Comparison of ENCODE assay signal across 22 cellular contexts in the genomic region with DNA sequence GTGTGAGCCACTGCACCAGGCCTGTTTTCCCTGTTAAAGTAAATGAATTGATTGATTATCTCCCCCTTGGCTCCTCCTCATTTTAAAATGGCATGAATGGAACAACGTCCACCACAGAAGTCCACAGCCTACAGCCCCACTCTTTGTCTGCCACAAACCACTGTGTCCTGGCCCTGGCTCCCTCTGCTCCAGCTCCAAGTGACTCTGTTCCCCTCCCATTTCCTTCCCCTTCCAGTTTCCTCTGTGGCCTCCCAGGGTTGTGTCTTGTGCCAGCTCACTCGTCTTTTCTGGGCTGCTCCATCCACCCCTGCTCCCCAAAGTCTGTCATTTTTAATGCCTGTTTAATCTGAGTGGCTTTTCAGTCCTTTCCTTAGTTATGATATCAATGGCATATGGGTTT. TPM values are rescaled to one million over a fixed set of nuclear protein-coding genes. Genes with fewer than 3 reads are reported as not detected.
A peak's percentile ranks its signal among the peaks of the same experiment; 100 is the strongest.
DNase-seq lines count a peak whose midpoint lies in the region; ATAC-seq and TF ChIP-seq lines count a peak whose summit lies in the region.
"Had no signal": no experiment of that assay in that cellular context is flagged by ENCODE, and none has a peak within 500 bp of the region (broad histone marks: within the 10 kb centered on the region; RNA-seq: fewer than 3 reads in every experiment).

No MANE protein-coding gene starts in this region.

- no peaks in the 10 kb centered on the region for H3K27me3 Mint-ChIP-seq in activated CD8-positive, alpha-beta T cell treated with anti-CD3 and anti-CD28 coated beads for 36 hours
- no peaks in the 10 kb centered on the region for H3K27me3 Mint-ChIP-seq in activated CD8-positive, alpha-beta T cell treated with anti-CD3 and anti-CD28 coated beads, Interleukin-2, amount 10 ng/mL, durations not matched to agents 7 days and 5 days (ENCODE audit: low read depth)
- H3K27me3 Mint-ChIP-seq in CD4-positive, CD25-positive, alpha-beta regulatory T cell, result no peaks in the 10 kb centered on the region
- H3K27me3 Mint-ChIP-seq in activated CD4-positive, alpha-beta memory T cell treated with anti-CD3 and anti-CD28 coated beads, Interleukin-2, amount 10 ng/mL, durations not matched to agents 7 days and 5 days, result no peaks in the 10 kb centered on the region

- no peaks in the 10 kb centered on the region for H3K9me3 Mint-ChIP-seq in activated CD8-positive, alpha-beta T cell treated with anti-CD3 and anti-CD28 coated beads for 36 hours
- no peaks in the 10 kb centered on the region for H3K9me3 Mint-ChIP-seq in activated CD8-positive, alpha-beta T cell treated with anti-CD3 and anti-CD28 coated beads, Interleukin-2, amount 10 ng/mL, durations not matched to agents 7 days and 5 days (ENCODE audit: insufficient read depth)
- peaks cover 0 to 2% (median 0%) of the 10 kb centered on the region in 7 donors for H3K9me3 Mint-ChIP-seq in CD4-positive, CD25-positive, alpha-beta regulatory T cell
- H3K9me3 Mint-ChIP-seq in activated CD4-positive, alpha-beta memory T cell treated with anti-CD3 and anti-CD28 coated beads, Interleukin-2, amount 10 ng/mL, durations not matched to agents 7 days and 5 days, result no peaks in the 10 kb centered on the region
- H3K9me3 Mint-ChIP-seq: WTC11 had no signal

- H3K27me3 ChIP-seq in CD4-positive, CD25-positive, alpha-beta regulatory T cell (ENCODE audit: control insufficient read depth, insufficient read depth, low read length), result no peaks in the 10 kb centered on the region
- H3K27me3 ChIP-seq in testis, result no peaks in the 10 kb centered on the region
- H3K27me3 ChIP-seq: esophagus muscularis mucosa, gastroesophageal sphincter had no signal

- H3K4me1 Mint-ChIP-seq in activated CD8-positive, alpha-beta T cell treated with anti-CD3 and anti-CD28 coated beads for 36 hours (ENCODE audit: low read depth), result peaks cover 54% of the 10 kb centered on the region
- peaks cover 53% of the 10 kb centered on the region for H3K4me1 Mint-ChIP-seq in activated CD8-positive, alpha-beta T cell treated with anti-CD3 and anti-CD28 coated beads, Interleukin-2, amount 10 ng/mL, durations not matched to agents 7 days and 5 days (ENCODE audit: low read depth)
- peaks cover 5 to 63% (median 39%) of the 10 kb centered on the region in 4 donors for H3K4me1 Mint-ChIP-seq in CD4-positive, CD25-positive, alpha-beta regulatory T cell
- peaks cover 77% of the 10 kb centered on the region for H3K4me1 Mint-ChIP-seq in activated CD4-positive, alpha-beta memory T cell treated with anti-CD3 and anti-CD28 coated beads, Interleukin-2, amount 10 ng/mL, durations not matched to agents 7 days and 5 days
- H3K4me1 Mint-ChIP-seq: WTC11 had no signal

- no peak overlapping the region for H3K4me3 Mint-ChIP-seq in activated CD8-positive, alpha-beta T cell treated with anti-CD3 and anti-CD28 coated beads for 36 hours
- H3K4me3 Mint-ChIP-seq in activated CD8-positive, alpha-beta T cell treated with anti-CD3 and anti-CD28 coated beads, Interleukin-2, amount 10 ng/mL, durations not matched to agents 7 days and 5 days, result no peak overlapping the region
- peak overlapping the region in 1 of 4 donors; percentile 39 for H3K4me3 Mint-ChIP-seq in CD4-positive, CD25-positive, alpha-beta regulatory T cell
- no peak overlapping the region for H3K4me3 Mint-ChIP-seq in activated CD4-positive, alpha-beta memory T cell treated with anti-CD3 and anti-CD28 coated beads, Interleukin-2, amount 10 ng/mL, durations not matched to agents 7 days and 5 days
- H3K4me3 Mint-ChIP-seq: WTC11 had no signal

- intact Hi-C loops in activated CD8-positive, alpha-beta T cell treated with anti-CD3 and anti-CD28 coated beads for 36 hours (cut with micrococcal nuclease), result no loop called here
- intact Hi-C loops in testis (cut with DNase I; ENCODE audit: low total_unique reads), result no loop called here

- no peaks in the 10 kb centered on the region for H3K36me3 ChIP-seq in CD4-positive, CD25-positive, alpha-beta regulatory T cell (ENCODE audit: control insufficient read depth, insufficient read depth, low read length)
- H3K36me3 ChIP-seq in testis (ENCODE audit: low read depth, missing control alignments), result no peaks in the 10 kb centered on the region
- H3K36me3 ChIP-seq: esophagus muscularis mucosa, gastroesophageal sphincter, HAP-1, thoracic aorta had no signal

- H3K4me1 ChIP-seq in CD4-positive, CD25-positive, alpha-beta regulatory T cell (ENCODE audit: control insufficient read depth, insufficient read depth, low read length, poor library complexity, severe bottlenecking), result peaks cover 34% of the 10 kb centered on the region
- no peaks in the 10 kb centered on the region for H3K4me1 ChIP-seq in testis
- H3K4me1 ChIP-seq: gastroesophageal sphincter, HAP-1 had no signal

- POLR2A ChIA-PET in activated CD8-positive, alpha-beta T cell treated with anti-CD3 and anti-CD28 coated beads for 36 hours (lab: Charles Lee), result interaction anchor here (1.2 to 1.8 kb wide), 4 partner anchors 10 to 134 kb away, joined by 3 to 4 read pairs (median 3); no protein-coding TSS in a partner anchor
- POLR2A ChIA-PET in activated CD8-positive, alpha-beta T cell treated with anti-CD3 and anti-CD28 coated beads, Interleukin-2, amount 10 ng/mL, durations not matched to agents 7 days and 5 days (lab: Charles Lee), result no interaction called here
- POLR2A ChIA-PET in activated CD4-positive, alpha-beta memory T cell treated with anti-CD3 and anti-CD28 coated beads, Interleukin-2, amount 10 ng/mL, durations not matched to agents 7 days and 5 days (lab: Charles Lee), result interaction anchor here (1.1 to 8.9 kb wide), 4 partner anchors 6 to 63 kb away, joined by 5 to 139 read pairs (median 12); no protein-coding TSS in a partner anchor

- no peak for ATAC-seq in activated CD8-positive, alpha-beta T cell treated with anti-CD3 and anti-CD28 coated beads for 36 hours
- ATAC-seq in activated CD8-positive, alpha-beta T cell treated with anti-CD3 and anti-CD28 coated beads, Interleukin-2, amount 10 ng/mL, durations not matched to agents 7 days and 5 days, result no peak
- no peak for ATAC-seq in CD4-positive, CD25-positive, alpha-beta regulatory T cell (ENCODE audit: low read depth in 2 of 2)
- ATAC-seq in GM21723 (IDR thresholded peaks at IDR 0.05; ENCODE audit: unreplicated experiment), result no peak
- ATAC-seq: gastroesophageal sphincter, mucosa of descending colon, WTC11 had no signal

- CTCF ChIA-PET in activated CD8-positive, alpha-beta T cell treated with anti-CD3 and anti-CD28 coated beads for 36 hours (lab: Charles Lee), result interaction anchor here (1.4 kb wide), 1 partner anchor 12 kb away, joined by 3 read pairs; no protein-coding TSS in a partner anchor
- CTCF ChIA-PET in activated CD8-positive, alpha-beta T cell treated with anti-CD3 and anti-CD28 coated beads, Interleukin-2, amount 10 ng/mL, durations not matched to agents 7 days and 5 days (lab: Charles Lee), result interaction anchor here (0.6 to 1.4 kb wide), 3 partner anchors 11 to 384 kb away, joined by 3 to 4 read pairs (median 3); a partner anchor contains a TSS
- CTCF ChIA-PET in activated CD4-positive, alpha-beta memory T cell treated with anti-CD3 and anti-CD28 coated beads, Interleukin-2, amount 10 ng/mL, durations not matched to agents 7 days and 5 days (lab: Charles Lee), result interaction anchor here (1.7 kb wide), 1 partner anchor 11 kb away, joined by 6 read pairs; no protein-coding TSS in a partner anchor

- no peaks in the 10 kb centered on the region for H3K9me3 ChIP-seq in CD4-positive, CD25-positive, alpha-beta regulatory T cell (ENCODE audit: control insufficient read depth in 2 of 2, low read length in 2 of 2)
- no peaks in the 10 kb centered on the region for H3K9me3 ChIP-seq in testis
- H3K9me3 ChIP-seq: esophagus muscularis mucosa, gastroesophageal sphincter, HAP-1, mucosa of descending colon, thoracic aorta had no signal

- peak overlapping the region; percentile 27 for H3K27ac Mint-ChIP-seq in activated CD8-positive, alpha-beta T cell treated with anti-CD3 and anti-CD28 coated beads for 36 hours
- no peak overlapping the region for H3K27ac Mint-ChIP-seq in activated CD8-positive, alpha-beta T cell treated with anti-CD3 and anti-CD28 coated beads, Interleukin-2, amount 10 ng/mL, durations not matched to agents 7 days and 5 days
- H3K27ac Mint-ChIP-seq in CD4-positive, CD25-positive, alpha-beta regulatory T cell, result peak overlapping the region; percentile 16 to 82 (median 59)
- peak overlapping the region; percentile 65 for H3K27ac Mint-ChIP-seq in activated CD4-positive, alpha-beta memory T cell treated with anti-CD3 and anti-CD28 coated beads, Interleukin-2, amount 10 ng/mL, durations not matched to agents 7 days and 5 days
- H3K27ac Mint-ChIP-seq: WTC11 had no signal

- H3K27ac ChIP-seq in CD4-positive, CD25-positive, alpha-beta regulatory T cell (ENCODE audit: insufficient read depth, low read length, poor library complexity, severe bottlenecking), result peak overlapping the region; percentile 52
- no peak overlapping the region for H3K27ac ChIP-seq in testis
- H3K27ac ChIP-seq: esophagus muscularis mucosa, gastroesophageal sphincter, thoracic aorta had no signal

- WGBS in testis, 2 donors, result 63% methylated on average over 2 of the region's 2 CpGs

- DNase-seq in activated CD8-positive, alpha-beta T cell treated with anti-CD3 and anti-CD28 coated beads for 36 hours, result no peak
- DNase-seq in activated CD8-positive, alpha-beta T cell treated with anti-CD3 and anti-CD28 coated beads, Interleukin-2, amount 10 ng/mL, durations not matched to agents 7 days and 5 days, result no peak
- DNase-seq in CD4-positive, CD25-positive, alpha-beta regulatory T cell, result no peak
- no peak for DNase-seq in activated CD4-positive, alpha-beta memory T cell treated with anti-CD3 and anti-CD28 coated beads, Interleukin-2, amount 10 ng/mL, durations not matched to agents 7 days and 5 days
- DNase-seq in islet precursor cell (peak; percentile 19), testis (no peak), SIG-M5 treated with dmso at 0.1 percent for 504 hours (lab: John Stamatoyannopoulos, UW; ENCODE audit: unreplicated experiment) (no peak)
- DNase-seq: ACHN; anterior cingulate cortex; DMS79; effector CD4-positive, alpha-beta T cell; mucosa of descending colon; NCI-H1417; NCI-H2171; NCI-H526 treated with DMSO at 0.1 percent for 48 hours had no signal

- no peak overlapping the region for H3K4me3 ChIP-seq in CD4-positive, CD25-positive, alpha-beta regulatory T cell (ENCODE audit: low read depth, low read length)
- no peak overlapping the region for H3K4me3 ChIP-seq in testis
- H3K4me3 ChIP-seq: esophagus muscularis mucosa, gastroesophageal sphincter, HAP-1, mucosa of descending colon, thoracic aorta had no signal

- H3K36me3 Mint-ChIP-seq in activated CD8-positive, alpha-beta T cell treated with anti-CD3 and anti-CD28 coated beads for 36 hours (ENCODE audit: low read depth), result peaks cover 40% of the 10 kb centered on the region
- peaks cover 12% of the 10 kb centered on the region for H3K36me3 Mint-ChIP-seq in activated CD8-positive, alpha-beta T cell treated with anti-CD3 and anti-CD28 coated beads, Interleukin-2, amount 10 ng/mL, durations not matched to agents 7 days and 5 days (ENCODE audit: low read depth)
- no peaks in the 10 kb centered on the region for H3K36me3 Mint-ChIP-seq in CD4-positive, CD25-positive, alpha-beta regulatory T cell
- H3K36me3 Mint-ChIP-seq in activated CD4-positive, alpha-beta memory T cell treated with anti-CD3 and anti-CD28 coated beads, Interleukin-2, amount 10 ng/mL, durations not matched to agents 7 days and 5 days (ENCODE audit: low read depth), result peaks cover 58% of the 10 kb centered on the region
- H3K36me3 Mint-ChIP-seq: WTC11 had no signal

- no peak for TF ChIP-seq POLR2A in testis (IDR thresholded peaks at IDR 0.05)

- no peak for TF ChIP-seq CTCF in activated CD8-positive, alpha-beta T cell treated with anti-CD3 and anti-CD28 coated beads for 36 hours (IDR thresholded peaks at IDR 0.05)
- TF ChIP-seq CTCF in testis (IDR thresholded peaks at IDR 0.05), result no peak

RNA-seq across cellular contexts. Expression of a gene that starts 52.4 kb away (rescaled TPM):
- total RNA-seq in activated CD8-positive, alpha-beta T cell treated with anti-CD3 and anti-CD28 coated beads for 36 hours, result 100 to 1,000 TPM; 214 to 215 TPM
- total RNA-seq in activated CD8-positive, alpha-beta T cell treated with anti-CD3 and anti-CD28 coated beads, Interleukin-2, amount 10 ng/mL, durations not matched to agents 7 days and 5 days, result 100 to 1,000 TPM; 252 to 274 TPM
- 390 TPM for total RNA-seq in CD4-positive, CD25-positive, alpha-beta regulatory T cell
- polyA plus RNA-seq in CD4-positive, CD25-positive, alpha-beta regulatory T cell, result 100 to 1,000 TPM; 150 to 253 (median 213) TPM
- total RNA-seq in activated CD4-positive, alpha-beta memory T cell treated with anti-CD3 and anti-CD28 coated beads, Interleukin-2, amount 10 ng/mL, durations not matched to agents 7 days and 5 days, result 100 to 1,000 TPM; 359 to 373 TPM
- 1 to 10 TPM; 1.5 TPM for total RNA-seq in testis
- 2.0 TPM for polyA plus RNA-seq in testis (ENCODE audit: insufficient read depth, low read depth, low replicate concordance)
- total RNA-seq: M059J had no signal

Comparison
In these comparisons a context has a peak if more than half of its experiments do, and no peak if none do; other contexts are left out.
1. RNA of a gene that starts 52.4 kb away (total RNA-seq): 390 TPM in CD4-positive, CD25-positive, alpha-beta regulatory T cell (single experiment), 359 to 373 TPM in activated CD4-positive, alpha-beta memory T cell treated with anti-CD3 and anti-CD28 coated beads, Interleukin-2, amount 10 ng/mL, durations not matched to agents 7 days and 5 days, 252 to 274 TPM in activated CD8-positive, alpha-beta T cell treated with anti-CD3 and anti-CD28 coated beads, Interleukin-2, amount 10 ng/mL, durations not matched to agents 7 days and 5 days and 214 to 215 TPM in activated CD8-positive, alpha-beta T cell treated with anti-CD3 and anti-CD28 coated beads for 36 hours; 1.5 TPM in testis; every median in the first group is over 10 times any median in the second.